12 cellular contexts compared by ENCODE assay signal in genomic region chr4:15020502-15021286, GRCh38. TPM values are rescaled to one million over a fixed set of nuclear protein-coding genes. Genes with fewer than 3 reads are reported as not detected.
A peak's percentile ranks its signal among the peaks of the same experiment; 100 is the strongest.
DNase-seq lines count a peak whose midpoint lies in the region; ATAC-seq and TF ChIP-seq lines count a peak whose summit lies in the region.
"Had no signal": no experiment of that assay in that cellular context is flagged by ENCODE, and none has a peak within 500 bp of the region (broad histone marks: within the 10 kb centered on the region; RNA-seq: fewer than 3 reads in every experiment).

No MANE protein-coding gene starts in this region.

- H3K4me3 ChIP-seq in SK-N-SH (ENCODE audit: low read depth in 2 of 2, low read length in 1 of 2) (no peak overlapping the region), hepatocyte (no peak overlapping the region)

- peaks cover 16% of the 10 kb centered on the region for H3K36me3 Mint-ChIP-seq in memory B cell

- peak overlapping the region in 1 of 2 experiments; percentile 95; a peak in 2 of 4 replicates for H3K27ac ChIP-seq in SK-N-SH (ENCODE audit: low read depth in 2 of 2, low read length in 1 of 2)
- H3K27ac ChIP-seq in hepatocyte, result no peak overlapping the region

- H3K4me3 Mint-ChIP-seq in memory B cell, result no peak overlapping the region
- H3K4me3 Mint-ChIP-seq: activated CD4-positive, alpha-beta T cell treated with anti-CD3 and anti-CD28 coated beads, Interleukin-2, amount 10 ng/mL, durations not matched to agents 7 days and 5 days; activated naive CD8-positive, alpha-beta T cell treated with anti-CD3 and anti-CD28 coated beads for 36 hours had no signal

- H3K9me3 ChIP-seq in SK-N-SH (peaks cover 4% of the 10 kb centered on the region), hepatocyte (ENCODE audit: low read depth) (no peaks in the 10 kb centered on the region)

- POLR2A ChIA-PET in SK-N-SH (lab: Yijun Ruan, JAX), result no interaction called here

- peaks cover 29 to 41% of the 10 kb centered on the region in 2 experiments; a peak in 3 of 4 replicates for H3K4me1 ChIP-seq in SK-N-SH (ENCODE audit: control insufficient read depth in 1 of 2, insufficient read depth in 2 of 2, low read depth in 1 of 2, low read length in 1 of 2)
- H3K4me1 ChIP-seq in hepatocyte (ENCODE audit: insufficient read depth), result no peaks in the 10 kb centered on the region

- CTCF ChIA-PET in SK-N-SH (lab: Yijun Ruan, JAX), result interaction anchor here (1.6 kb wide), 1 partner anchor 437 kb away, joined by 3 read pairs; no protein-coding TSS in a partner anchor

- TF ChIP-seq RAD21 in SK-N-SH (IDR thresholded peaks at IDR 0.05; ENCODE audit: low read length), result no peak

- no peaks in the 10 kb centered on the region for H3K9me3 Mint-ChIP-seq in memory B cell
- H3K9me3 Mint-ChIP-seq: activated CD4-positive, alpha-beta T cell treated with anti-CD3 and anti-CD28 coated beads, Interleukin-2, amount 10 ng/mL, durations not matched to agents 7 days and 5 days; activated naive CD8-positive, alpha-beta T cell treated with anti-CD3 and anti-CD28 coated beads for 36 hours had no signal

- no peak overlapping the region for H3K27ac Mint-ChIP-seq in memory B cell
- H3K27ac Mint-ChIP-seq: activated CD4-positive, alpha-beta T cell treated with anti-CD3 and anti-CD28 coated beads, Interleukin-2, amount 10 ng/mL, durations not matched to agents 7 days and 5 days had no signal

- H3K79me2 ChIP-seq in SK-N-SH (ENCODE audit: insufficient read depth) (peaks cover 48% of the 10 kb centered on the region), hepatocyte (peaks cover 3% of the 10 kb centered on the region)

- H3K9me2 ChIP-seq in SK-N-SH (no peaks in the 10 kb centered on the region), hepatocyte (replicated peaks; ENCODE audit: insufficient read depth) (no peaks in the 10 kb centered on the region)

- H4K20me1 ChIP-seq in SK-N-SH (ENCODE audit: insufficient read depth) (no peaks in the 10 kb centered on the region), hepatocyte (ENCODE audit: insufficient read depth, poor library complexity, severe bottlenecking) (peaks cover 6% of the 10 kb centered on the region)

- TF ChIP-seq CTCF in SK-N-SH (IDR thresholded peaks at IDR 0.05), result no peak
- no peak for TF ChIP-seq CTCF in hepatocyte (IDR thresholded peaks at IDR 0.05; ENCODE audit: poor library complexity)

- 34% methylated on average over 7 of the region's 7 CpGs for WGBS in SK-N-SH (ENCODE audit: low lambda C conversion rate)
- 83% methylated on average over 7 of the region's 7 CpGs for WGBS in hepatocyte (ENCODE audit: low lambda C conversion rate, missing lambda C conversion rate)

- peaks cover 19 to 46% of the 10 kb centered on the region in 2 experiments for H3K36me3 ChIP-seq in SK-N-SH (replicated peaks in 1 of 2; ENCODE audit: control insufficient read depth in 1 of 2, insufficient read depth in 2 of 2, low read length in 1 of 2)
- H3K36me3 ChIP-seq in hepatocyte (replicated peaks; ENCODE audit: insufficient read depth, low read depth), result no peaks in the 10 kb centered on the region

- peaks cover 6% of the 10 kb centered on the region for H3F3A ChIP-seq in SK-N-SH (replicated peaks; ENCODE audit: insufficient read depth)

- H2AFZ ChIP-seq in SK-N-SH (ENCODE audit: low read depth), result no peak overlapping the region
- H2AFZ ChIP-seq in hepatocyte, result no peak overlapping the region

- peak; percentile 61 for DNase-seq in Ammon's horn (ENCODE audit: low spot score)
- DNase-seq in SK-N-SH, result peak; percentile 4
- no peak for DNase-seq in memory B cell (ENCODE audit: low spot score in 2 of 2)
- no peak for DNase-seq in hepatocyte (ENCODE audit: low spot score)
- no peak for DNase-seq in activated CD4-positive, alpha-beta T cell treated with anti-CD3 and anti-CD28 coated beads, Interleukin-2, amount 50 U/mL, for 4 hours
- DNase-seq in DMS114 treated with DMSO at 0.1 percent for 48 hours (lab: John Stamatoyannopoulos, UW; ENCODE audit: unreplicated experiment), result no peak
- DNase-seq: activated CD4-positive, alpha-beta T cell treated with anti-CD3 and anti-CD28 coated beads, Interleukin-2, amount 10 ng/mL, durations not matched to agents 7 days and 5 days; activated naive CD8-positive, alpha-beta T cell treated with anti-CD3 and anti-CD28 coated beads for 36 hours; EL; NCI-H226 had no signal

- H3K4me2 ChIP-seq in SK-N-SH (peak overlapping the region; percentile 28; the same call in 1 of the 2 replicates), hepatocyte (no peak overlapping the region)

- H3K27me3 Mint-ChIP-seq in memory B cell, result no peaks in the 10 kb centered on the region
- H3K27me3 Mint-ChIP-seq: activated CD4-positive, alpha-beta T cell treated with anti-CD3 and anti-CD28 coated beads, Interleukin-2, amount 10 ng/mL, durations not matched to agents 7 days and 5 days; activated naive CD8-positive, alpha-beta T cell treated with anti-CD3 and anti-CD28 coated beads for 36 hours had no signal

- H3K27me3 ChIP-seq in SK-N-SH (ENCODE audit: insufficient read depth) (no peaks in the 10 kb centered on the region), hepatocyte (no peaks in the 10 kb centered on the region)

- peak; percentile 58 for ATAC-seq in GM21737 (IDR thresholded peaks at IDR 0.05; ENCODE audit: unreplicated experiment)
- ATAC-seq in memory B cell (ENCODE audit: low read depth), result peak; percentile 89
- no peak for ATAC-seq in HG03469 (IDR thresholded peaks at IDR 0.05; ENCODE audit: unreplicated experiment)

- peaks cover 23% of the 10 kb centered on the region for H3K4me1 Mint-ChIP-seq in memory B cell

- no peak overlapping the region; the same call in 1 of the 2 replicates for H3K9ac ChIP-seq in SK-N-SH

- peak in 1 of 2 experiments; percentile 87; a peak in 2 of 4 replicates for TF ChIP-seq EP300 in SK-N-SH (IDR thresholded peaks at IDR 0.05; ENCODE audit: borderline replicate concordance in 1 of 2, low read depth in 1 of 2, low read length in 1 of 2)

TF ChIP-seq in SK-N-SH, 30 proteins besides CTCF, POLR2A, EP300 and RAD21:
- TF ChIP-seq GATA2 (CRISPR knock-in tag; IDR thresholded peaks at IDR 0.05) (no peak), MXI1 (IDR thresholded peaks at IDR 0.05; ENCODE audit: low read depth, low read length) (no peak), FOXJ3 (CRISPR knock-in tag; IDR thresholded peaks at IDR 0.05) (no peak), TCF12 (IDR thresholded peaks at IDR 0.05) (peak; percentile 22; the same call in 1 of the 2 replicates)

RNA-seq across cellular contexts. Expression of gene CPEB2, which starts 18.4 kb away (rescaled TPM):
- 2.1 and 2.8 TPM in 2 replicates for polyA plus RNA-seq in SK-N-SH (2012; rRNA removed)
- polyA plus RNA-seq in SK-N-SH (2012; cell fraction: cytosol; rRNA removed), result 3.4 and 3.6 TPM in 2 replicates
- polyA plus RNA-seq in SK-N-SH (2012; cell fraction: nucleus; rRNA removed), result 5.7 and 12.7 TPM in 2 replicates
- total RNA-seq in hepatocyte, result 16.6 and 18.1 TPM in 2 replicates
- polyA plus RNA-seq in hepatocyte, result 4.4 and 6.9 TPM in 2 replicates

Comparison
In these comparisons a context has a peak if more than half of its experiments do, and no peak if none do; other contexts are left out.
1. DNase-seq: peak in Ammon's horn (single experiment) and SK-N-SH (single experiment); none in memory B cell (0 of 2), hepatocyte (single experiment), activated CD4-positive, alpha-beta T cell treated with anti-CD3 and anti-CD28 coated beads, Interleukin-2, amount 50 U/mL, for 4 hours (0 of 2) and DMS114 treated with DMSO at 0.1 percent for 48 hours (single experiment).